Comparison of ENCODE assay signal across 28 cellular contexts in genomic region chr1:6971048-6971447, GRCh38.
DNase-seq lines count a peak whose midpoint lies in the region; ATAC-seq and TF ChIP-seq lines count a peak whose summit lies in the region.
"Had no signal": no experiment of that assay in that cellular context is flagged by ENCODE, and none has a peak within 500 bp of the region (broad histone marks: within the 10 kb centered on the region; RNA-seq: fewer than 3 reads in every experiment).

No MANE protein-coding gene starts in this region.

- DNase-seq in Ammon's horn (ENCODE audit: low spot score): peak; percentile 40
- peak; percentile 59 for DNase-seq in GM23248
- peak; percentile 6 for DNase-seq in fibroblast of mammary gland (ENCODE audit: low read depth)
- DNase-seq in posterior vena cava (ENCODE audit: low spot score): peak; percentile 25
- DNase-seq in activated T-cell treated with anti-CD3 and anti-CD28 coated beads for 4 hours: no peak
- DNase-seq: activated CD4-positive, alpha-beta T cell treated with anti-CD3 and anti-CD28 coated beads, Interleukin-2, amount 10 ng/mL, durations not matched to agents 7 days and 5 days; activated gamma-delta T cell; activated naive CD8-positive, alpha-beta T cell treated with anti-CD3 and anti-CD28 coated beads, Interleukin-2, amount 10 ng/mL, durations not matched to agents 7 days and 5 days; activated T-cell treated with anti-CD3 and anti-CD28 coated beads, Interleukin-2, amount 50 U/mL, for 1 hour; DMS153; erythroblast; HCEC 1CT; heart right ventricle; mammary epithelial cell; mucosa of descending colon; NCI-H1436 treated with DMSO at 0.1 percent for 48 hours; NCI-H2107; NCI-H82; nephron progenitor cell; pancreas; stimulated activated CD4-positive, alpha-beta T cell treated with anti-CD3 and anti-CD28 coated beads, Interleukin-2, amount 100 ng/mL, for 48 hours; stomach; thyroid gland had no signal

- H3K9me2 ChIP-seq in GM23248 (ENCODE audit: insufficient read depth): no peaks in the 10 kb centered on the region

- no peak overlapping the region for H3K9ac ChIP-seq in GM23248
- H3K9ac ChIP-seq: BLaER1 treated with 17β-estradiol and CSF1 and Interleukin-3, amounts not matched to agents 10 nM and 100 nM had no signal

- no peaks in the 10 kb centered on the region; the same call in 1 of the 2 replicates for H3K27me3 ChIP-seq in GM23248 (replicated peaks; ENCODE audit: insufficient read depth)
- H3K27me3 ChIP-seq: pancreas, thyroid gland, vagina had no signal

- no peaks in the 10 kb centered on the region for H3K9me3 ChIP-seq in GM23248 (ENCODE audit: low read depth)
- H3K9me3 ChIP-seq: heart right ventricle, mucosa of descending colon, pancreas, stomach, thyroid gland, vagina had no signal

- no peak overlapping the region for H2AFZ ChIP-seq in GM23248

- WGBS in GM23248 (ENCODE audit: low coverage in 1 of 2, low lambda C conversion rate in 2 of 2, missing lambda C conversion rate in 2 of 2), 2 experiments: 19 to 24% methylated on average over 9 of the region's 9 CpGs

- no peak for TF ChIP-seq CTCF in fibroblast of mammary gland (conservative IDR thresholded peaks at IDR 0.05; ENCODE audit: control insufficient read depth, insufficient read depth, low read depth, low read length)

- H3K79me2 ChIP-seq in GM23248 (ENCODE audit: insufficient read depth): no peaks in the 10 kb centered on the region

- no peak overlapping the region for H3K27ac ChIP-seq in GM23248
- H3K27ac ChIP-seq: BLaER1 treated with 17β-estradiol and CSF1 and Interleukin-3, amounts not matched to agents 10 nM and 100 nM; heart right ventricle; pancreas; stomach; thyroid gland; vagina had no signal

- ATAC-seq in HG02981 (IDR thresholded peaks at IDR 0.05; ENCODE audit: unreplicated experiment) (no peak), HG02678 (IDR thresholded peaks at IDR 0.05; ENCODE audit: unreplicated experiment) (no peak)
- ATAC-seq: mucosa of descending colon, pancreas, WTC11 had no signal

- H3F3A ChIP-seq in GM23248 (ENCODE audit: insufficient read depth): no peaks in the 10 kb centered on the region

- H4K20me1 ChIP-seq in GM23248 (ENCODE audit: insufficient read depth): no peaks in the 10 kb centered on the region

- peaks cover 9% of the 10 kb centered on the region; the same call in 1 of the 2 replicates for H3K4me1 ChIP-seq in GM23248 (ENCODE audit: insufficient read depth)
- H3K4me1 ChIP-seq: pancreas, stomach, thyroid gland, vagina had no signal

- in situ Hi-C loops in GM23248 (cut with MboI): no loop called here

- H3K4me3 ChIP-seq in GM23248: no peak overlapping the region
- no peak overlapping the region for H3K4me3 ChIP-seq in fibroblast of mammary gland (ENCODE audit: control insufficient read depth, low read depth, low read length)
- H3K4me3 ChIP-seq: BLaER1 treated with 17β-estradiol and CSF1 and Interleukin-3, amounts not matched to agents 10 nM and 100 nM; heart right ventricle; mucosa of descending colon; pancreas; stomach; thyroid gland; vagina had no signal

- H3K36me3 ChIP-seq in GM23248 (ENCODE audit: low read depth): no peaks in the 10 kb centered on the region
- H3K36me3 ChIP-seq: BLaER1 treated with 17β-estradiol and CSF1 and Interleukin-3, amounts not matched to agents 10 nM and 100 nM; heart right ventricle; pancreas; stomach; thyroid gland; vagina had no signal

- intact Hi-C loops in posterior vena cava (cut with DNase I): no loop called here

- H3K4me2 ChIP-seq in GM23248 (ENCODE audit: unreplicated experiment): no peak overlapping the region
